Comparison of ENCODE assay signal across 26 cellular contexts in the genomic region with DNA sequence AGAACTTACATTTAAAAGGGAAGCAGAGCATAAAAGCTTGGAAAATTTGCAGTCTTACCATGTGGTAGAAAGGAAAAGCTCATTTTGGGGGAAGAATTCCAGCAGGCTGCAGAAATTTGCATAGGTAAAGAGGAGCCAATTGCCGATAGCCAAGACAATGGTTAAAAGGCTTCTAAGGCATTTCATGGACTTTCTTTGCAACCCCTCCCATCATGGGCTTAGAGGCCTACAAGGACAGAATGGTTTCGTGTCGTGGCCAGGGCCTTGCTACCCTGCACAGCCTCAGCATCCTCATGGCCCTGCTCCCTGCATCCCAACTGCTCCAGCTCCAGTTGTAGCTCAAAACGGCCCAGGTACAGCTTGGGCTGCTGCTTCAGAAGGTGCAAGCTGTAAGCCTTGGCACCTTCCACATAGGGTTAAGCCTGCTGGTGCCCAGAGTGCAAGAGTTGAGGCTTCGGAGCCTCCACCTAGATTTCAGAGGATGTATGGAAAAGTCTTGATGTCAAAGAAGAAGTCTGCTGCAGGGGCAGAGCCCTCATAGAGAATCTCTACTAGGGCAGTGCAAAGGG.
DNase-seq lines count a peak whose midpoint lies in the region; ATAC-seq, FAIRE-seq and TF ChIP-seq lines count a peak whose summit lies in the region.
"Had no signal": no experiment of that assay in that cellular context is flagged by ENCODE, and none has a peak within 500 bp of the region (broad histone marks: within the 10 kb centered on the region; RNA-seq: fewer than 3 reads in every experiment).

No MANE protein-coding gene starts in this region.

- no peak overlapping the region for H3K4me2 ChIP-seq in H9 (ENCODE audit: insufficient read depth, insufficient read length, low read length)
- H3K4me2 ChIP-seq in neuronal stem cell (ENCODE audit: insufficient read depth, low read length, poor library complexity, severe bottlenecking), result no peak overlapping the region
- H3K4me2 ChIP-seq: BLaER1 had no signal

- WGBS in H9 (ENCODE audit: extremely low coverage, insufficient read length, low lambda C conversion rate), result no CpG with 5 or more reads among the region's 5 CpGs
- WGBS in neuronal stem cell (ENCODE audit: extremely low coverage in 2 of 2, insufficient read length in 2 of 2, insufficient replicate concordance in 1 of 2), 2 donors, result no CpG with 5 or more reads among the region's 5 CpGs

- H3K18ac ChIP-seq in H9 (ENCODE audit: insufficient read length, low read depth, low read length) (no peak overlapping the region), neuronal stem cell (ENCODE audit: low read length) (peak overlapping the region; percentile 54)

- no peaks in the 10 kb centered on the region for H3K23me2 ChIP-seq in H9 (ENCODE audit: insufficient read length, low read depth, low read length, poor library complexity, severe bottlenecking)

- no peak for FAIRE-seq in RCC 7860 (lab: Jason Lieb, UNC)
- FAIRE-seq: A204.1, GM12892 had no signal

- H2BK12ac ChIP-seq in H9 (ENCODE audit: insufficient read length, low read depth, low read length) (no peak overlapping the region), neuronal stem cell (ENCODE audit: low read length) (no peak overlapping the region)

- H2AK5ac ChIP-seq in H9 (ENCODE audit: insufficient read length, low read length) (no peak overlapping the region), neuronal stem cell (ENCODE audit: low read depth, low read length) (no peak overlapping the region)

- H4K8ac ChIP-seq in H9 (replicated peaks; ENCODE audit: insufficient read length, low read depth, low read length), result no peak overlapping the region
- no peak overlapping the region for H4K8ac ChIP-seq in neuronal stem cell (ENCODE audit: low read depth, low read length)

- H3K4me1 ChIP-seq in H9 (ENCODE audit: insufficient read depth, low read length), result peaks cover 2% of the 10 kb centered on the region; the same call in 1 of the 2 replicates
- H3K4me1 ChIP-seq in neuronal stem cell (ENCODE audit: control insufficient read depth in 2 of 2, insufficient read depth in 1 of 2, low read depth in 1 of 2, low read length in 2 of 2), result no peaks in the 10 kb centered on the region
- H3K4me1 ChIP-seq: BLaER1, SJSA1 had no signal

- no peak overlapping the region for H3T11ph ChIP-seq in H9 (ENCODE audit: low read length)

- no peak overlapping the region for H3K4me3 ChIP-seq in neuronal stem cell (ENCODE audit: low read length in 2 of 2)
- H3K4me3 ChIP-seq: BLaER1, SJSA1 had no signal

- H3K9me3 ChIP-seq in H9 (ENCODE audit: control insufficient read depth, low read depth, low read length) (no peaks in the 10 kb centered on the region), neuronal stem cell (replicated peaks in 1 of 2; ENCODE audit: control insufficient read depth in 2 of 2, insufficient read depth in 1 of 2, low read depth in 1 of 2, low read length in 2 of 2) (no peaks in the 10 kb centered on the region)
- H3K9me3 ChIP-seq: SJSA1 had no signal

- no peak overlapping the region for H2BK120ac ChIP-seq in H9 (ENCODE audit: low read depth, low read length, poor library complexity, severe bottlenecking)
- no peak overlapping the region for H2BK120ac ChIP-seq in neuronal stem cell (ENCODE audit: low read depth, low read length)

- no peak overlapping the region for H3K56ac ChIP-seq in H9 (ENCODE audit: insufficient read length, low read depth, low read length)

- no peaks in the 10 kb centered on the region for H3K27me3 ChIP-seq in H9 (ENCODE audit: insufficient read depth, low read length)
- no peaks in the 10 kb centered on the region for H3K27me3 ChIP-seq in neuronal stem cell (ENCODE audit: control insufficient read depth in 3 of 3, insufficient read depth in 3 of 3, low read depth in 1 of 3, low read length in 3 of 3)
- H3K27me3 ChIP-seq: BLaER1, SJSA1 had no signal

- H4K91ac ChIP-seq in H9 (ENCODE audit: insufficient read length, low read depth, low read length) (no peak overlapping the region), neuronal stem cell (ENCODE audit: low read depth, low read length, poor library complexity) (no peak overlapping the region)

- no peak overlapping the region for H2BK20ac ChIP-seq in H9 (ENCODE audit: low read depth, low read length, poor library complexity, severe bottlenecking)

- H3K79me1 ChIP-seq in H9 (ENCODE audit: insufficient read depth, low read depth, low read length, poor library complexity, severe bottlenecking), result no peaks in the 10 kb centered on the region
- H3K79me1 ChIP-seq in neuronal stem cell (ENCODE audit: low read depth, low read length), result no peaks in the 10 kb centered on the region

- no peak overlapping the region for H3K4ac ChIP-seq in H9 (ENCODE audit: low read depth, low read length)
- H3K4ac ChIP-seq in neuronal stem cell (ENCODE audit: low read length), result no peak overlapping the region

- DNase-seq in H9, result peak; percentile 38
- peak; percentile 3 for DNase-seq in UCSD-AML1 (lab: John Stamatoyannopoulos, UW; ENCODE audit: unreplicated experiment)
- DNase-seq in iPS DF 19.7 (ENCODE audit: low read depth, low spot score), result peak; percentile 56
- DNase-seq in neuronal stem cell (ENCODE audit: low spot score), result no peak
- DNase-seq in RCC 7860 (ENCODE audit: low spot score), result no peak
- DNase-seq: CD4-positive, CD25-positive, alpha-beta regulatory T cell; DMS153; DND-41; GOT3; KBM-7; MV-4-11; NCI-H1105; NCI-H1436 treated with DMSO at 0.1 percent for 48 hours; NCI-H187 treated with DMSO at 0.1 percent for 48 hours; NCI-H2107; NCI-H524; NCI-H748 treated with DMSO at 0.1 percent for 48 hours; PC-3 had no signal

- no peaks in the 10 kb centered on the region for H4K20me1 ChIP-seq in H9 (ENCODE audit: control insufficient read depth, insufficient read depth, insufficient read length)
- H4K20me1 ChIP-seq: BLaER1 had no signal

- H3K27ac Mint-ChIP-seq in H9, result no peak overlapping the region
- H3K27ac Mint-ChIP-seq: CD4-positive, CD25-positive, alpha-beta regulatory T cell had no signal

- H3K36me3 Mint-ChIP-seq in H9 (ENCODE audit: insufficient read depth in 1 of 3, low read depth in 3 of 3), result 0 out of 7 replicates have a peak, but pooled peaks cover 0 to 7% (median 0%) of the 10 kb centered on the region in 3 experiments
- H3K36me3 Mint-ChIP-seq: CD4-positive, CD25-positive, alpha-beta regulatory T cell had no signal

- H3K14ac ChIP-seq in H9 (ENCODE audit: insufficient read depth, low read length) (no peak overlapping the region), neuronal stem cell (ENCODE audit: low read length) (no peak overlapping the region)

- H4K5ac ChIP-seq in H9 (ENCODE audit: insufficient read length, low read depth, low read length), result no peak overlapping the region

- ATAC-seq in GM21515 (IDR thresholded peaks at IDR 0.05; ENCODE audit: unreplicated experiment) (no peak), GM21619 (IDR thresholded peaks at IDR 0.05; ENCODE audit: unreplicated experiment) (no peak), GM18870 (IDR thresholded peaks at IDR 0.05; ENCODE audit: unreplicated experiment) (no peak)
- ATAC-seq: PC-3, Right ventricle myocardium inferior had no signal

- H2AFZ ChIP-seq in H9 (ENCODE audit: low read length) (no peak overlapping the region), neuronal stem cell (ENCODE audit: low read length) (peak overlapping the region; percentile 39)

- no peak overlapping the region for H3K4me3 Mint-ChIP-seq in H9
- H3K4me3 Mint-ChIP-seq: CD4-positive, CD25-positive, alpha-beta regulatory T cell had no signal

- no peaks in the 10 kb centered on the region for H3K79me2 ChIP-seq in H9 (ENCODE audit: insufficient read depth, low read length)

- H3K9me3 Mint-ChIP-seq in H9, result no peaks in the 10 kb centered on the region; a peak in 1 of 5 replicates

- H3K36me3 ChIP-seq in neuronal stem cell (replicated peaks in 1 of 2; ENCODE audit: control insufficient read depth in 2 of 2, insufficient read depth in 2 of 2, low read length in 2 of 2), result no peaks in the 10 kb centered on the region
- H3K36me3 ChIP-seq: BLaER1, SJSA1 had no signal

- H3K23ac ChIP-seq in H9 (ENCODE audit: insufficient read length, low read depth, low read length) (no peak overlapping the region), neuronal stem cell (ENCODE audit: low read depth, low read length, poor library complexity) (no peak overlapping the region)

- H3K27ac ChIP-seq in H9 (ENCODE audit: insufficient read length, low read depth, low read length), result no peak overlapping the region
- H3K27ac ChIP-seq in neuronal stem cell (replicated peaks; ENCODE audit: low read length), result no peak overlapping the region
- H3K27ac ChIP-seq: BLaER1, SJSA1 had no signal

- H3K9ac ChIP-seq in H9 (ENCODE audit: extremely low read depth, insufficient read length, low read length), result no peak overlapping the region
- no peak overlapping the region for H3K9ac ChIP-seq in neuronal stem cell (ENCODE audit: low read depth, low read length, poor library complexity)
- H3K9ac ChIP-seq: BLaER1 had no signal

- H3K4me1 Mint-ChIP-seq in H9, result peaks cover 9 to 16% of the 10 kb centered on the region in 2 experiments
- H3K4me1 Mint-ChIP-seq: CD4-positive, CD25-positive, alpha-beta regulatory T cell had no signal

- H3K27me3 Mint-ChIP-seq in H9 (ENCODE audit: low read depth), result no peaks in the 10 kb centered on the region
- H3K27me3 Mint-ChIP-seq: CD4-positive, CD25-positive, alpha-beta regulatory T cell had no signal

- TF ChIP-seq CTCF in H9 (conservative IDR thresholded peaks at IDR 0.05), result no peak

- H2BK5ac ChIP-seq in H9 (ENCODE audit: insufficient read length, low read length) (no peak overlapping the region), neuronal stem cell (ENCODE audit: low read length) (no peak overlapping the region)

- H2BK15ac ChIP-seq in H9 (ENCODE audit: low read depth, low read length) (no peak overlapping the region), neuronal stem cell (ENCODE audit: low read length) (no peak overlapping the region)

Comparison
In these comparisons a context has a peak if more than half of its experiments do, and no peak if none do; other contexts are left out.
1. DNase-seq: peak in H9 (single experiment), UCSD-AML1 (single experiment) and iPS DF 19.7 (single experiment); none in neuronal stem cell (single experiment) and RCC 7860 (single experiment).